ENCODE assay signal across 8 cellular contexts in the genomic region with DNA sequence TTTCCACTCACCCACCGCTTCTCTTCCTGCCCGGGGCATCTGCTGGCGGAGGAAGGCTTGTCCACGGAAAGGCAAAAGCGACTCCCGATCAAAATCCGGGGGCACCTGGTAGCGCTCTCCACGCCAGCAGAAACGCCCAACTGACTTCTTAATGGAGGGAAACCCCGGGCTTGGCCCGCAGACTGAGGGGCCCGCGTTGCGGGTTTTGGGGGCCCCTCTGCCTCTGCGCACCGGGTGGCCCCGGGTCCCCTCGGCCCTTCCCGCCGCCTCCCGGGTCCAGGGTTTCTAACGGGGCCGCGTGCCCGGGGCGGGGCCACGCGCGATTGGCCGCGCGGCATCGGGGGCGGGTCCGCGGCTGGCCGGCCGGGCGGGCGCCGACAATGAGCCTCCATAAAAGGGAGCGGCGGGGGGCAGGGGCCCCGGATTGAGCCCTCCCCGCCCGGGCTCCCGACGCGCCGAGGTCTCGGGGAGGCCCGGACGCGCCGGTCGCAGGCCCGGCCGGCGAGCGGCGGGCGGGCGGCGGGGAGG. TPM values are rescaled to one million over a fixed set of nuclear protein-coding genes. Genes with fewer than 3 reads are reported as not detected.
DNase-seq lines count a peak whose midpoint lies in the region; TF ChIP-seq lines count a peak whose summit lies in the region.

A gene with protein sequence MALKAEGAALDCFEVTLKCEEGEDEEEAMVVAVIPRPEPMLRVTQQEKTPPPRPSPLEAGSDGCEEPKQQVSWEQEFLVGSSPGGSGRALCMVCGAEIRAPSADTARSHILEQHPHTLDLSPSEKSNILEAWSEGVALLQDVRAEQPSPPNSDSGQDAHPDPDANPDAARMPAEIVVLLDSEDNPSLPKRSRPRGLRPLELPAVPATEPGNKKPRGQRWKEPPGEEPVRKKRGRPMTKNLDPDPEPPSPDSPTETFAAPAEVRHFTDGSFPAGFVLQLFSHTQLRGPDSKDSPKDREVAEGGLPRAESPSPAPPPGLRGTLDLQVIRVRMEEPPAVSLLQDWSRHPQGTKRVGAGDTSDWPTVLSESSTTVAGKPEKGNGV (plus strand): TSS at position 422 of the 528 bp plus-strand sequence. CDS start 231 bp downstream, outside the sequence.

- H3K9me3 ChIP-seq in OCI-LY3 (ENCODE audit: insufficient read depth, low read length) (no peaks in the 10 kb centered on the region), mononuclear cell (ENCODE audit: low read depth, low read length) (no peaks in the 10 kb centered on the region)

- H3K4me1 ChIP-seq in OCI-LY3 (ENCODE audit: low read length), result peaks cover 16% of the 10 kb centered on the region
- H3K4me1 ChIP-seq in mononuclear cell (ENCODE audit: insufficient read depth, low read length), result peaks cover 32% of the 10 kb centered on the region

- peak within 1 kb of the TSS; percentile 91 for H3K4me3 ChIP-seq in OCI-LY3 (ENCODE audit: low read length)
- H3K4me3 ChIP-seq in mononuclear cell (ENCODE audit: low read length), result peak within 1 kb of the TSS; percentile 57

- TF ChIP-seq CTCF in GM20000 (IDR thresholded peaks at IDR 0.05; ENCODE audit: extremely low read depth, missing control alignments) (no peak), OCI-LY3 (IDR thresholded peaks at IDR 0.05; ENCODE audit: low read depth, low read length) (no peak)

- H3K27me3 ChIP-seq in OCI-LY3 (ENCODE audit: low read depth, low read length) (no peaks in the 10 kb centered on the region), mononuclear cell (ENCODE audit: insufficient read depth, low read length) (no peaks in the 10 kb centered on the region)

- H2AFZ ChIP-seq in OCI-LY3 (ENCODE audit: low read depth, low read length), result peak within 1 kb of the TSS; percentile 82

- H3K36me3 ChIP-seq in OCI-LY3 (replicated peaks; ENCODE audit: low read depth, low read length), result peaks cover 28% of the 10 kb centered on the region

- peaks cover 32% of the 10 kb centered on the region for H4K20me1 ChIP-seq in OCI-LY3 (ENCODE audit: insufficient read depth, low read length)

- H3K4me2 ChIP-seq in OCI-LY3 (ENCODE audit: low read length), result peak within 1 kb of the TSS; percentile 91

- H3K27ac ChIP-seq in OCI-LY3 (ENCODE audit: low read length), result peak within 1 kb of the TSS; percentile 61
- peak within 1 kb of the TSS; percentile 6 for H3K27ac ChIP-seq in epithelial cell of prostate

- DNase-seq in COLO829 (ENCODE audit: low spot score) (peak; percentile 61), GM20000 (ENCODE audit: low spot score) (peak; percentile 98), HT-29 (ENCODE audit: low spot score) (peak; percentile 66), activated T-cell treated with anti-CD3 and anti-CD28 coated beads for 4 hours (peak; percentile 36), epithelial cell of prostate (ENCODE audit: low read depth, low spot score) (no peak)
- DNase-seq in stimulated activated CD8-positive, alpha-beta memory T cell treated with anti-CD3 and anti-CD28 coated beads, Interleukin-2, amount 100 ng/mL, for 48 hours (ENCODE audit: low read depth in 2 of 2), result peak; percentile 69 to 70

- H3K79me2 ChIP-seq in OCI-LY3 (ENCODE audit: low read length), result peaks cover 42% of the 10 kb centered on the region

- peak within 1 kb of the TSS; percentile 96 for H3K9ac ChIP-seq in OCI-LY3 (ENCODE audit: low read length)

RNA-seq across cellular contexts. Expression of the gene that starts here (rescaled TPM):
- total RNA-seq in HT-29 (2014; rRNA removed; shearing (Covaris generic)), result 37.6 and 44.9 TPM in 2 replicates
- 3.0 TPM for total RNA-seq in mononuclear cell
